1 cellular context compared by ENCODE assay signal in the genomic region with DNA sequence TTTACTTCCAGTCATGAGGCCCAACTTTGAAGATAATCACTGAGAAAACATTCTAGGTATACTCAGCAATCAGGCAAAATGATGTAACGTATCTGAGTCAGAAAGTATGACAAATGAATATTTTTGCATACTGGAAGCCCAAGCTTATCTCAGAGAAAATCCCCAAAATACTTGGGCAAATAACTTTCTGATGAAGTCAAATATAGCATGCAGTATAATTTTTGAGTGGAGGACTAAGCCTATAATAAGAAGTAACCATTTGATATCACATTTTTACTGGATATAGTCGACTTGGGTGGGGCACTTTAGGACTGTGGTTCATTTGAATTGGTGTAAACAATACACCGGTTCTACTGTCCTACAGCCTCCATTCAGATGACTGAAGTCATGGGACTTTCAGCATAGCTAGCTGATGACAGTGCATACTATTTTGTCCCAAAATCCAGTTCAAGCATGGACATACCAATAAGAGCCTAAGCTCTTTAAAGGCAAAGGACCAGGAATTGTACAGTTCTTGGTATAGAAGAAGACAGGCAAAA.
A peak's percentile ranks its signal among the peaks of the same experiment; 100 is the strongest.
TF ChIP-seq lines count a peak whose summit lies in the region.

No MANE protein-coding gene starts in this region.

TF ChIP-seq in HepG2, 621 proteins besides CTCF, POLR2A, EP300 and RAD21 (continued from another document):
- TF ChIP-seq, protein P1, sequence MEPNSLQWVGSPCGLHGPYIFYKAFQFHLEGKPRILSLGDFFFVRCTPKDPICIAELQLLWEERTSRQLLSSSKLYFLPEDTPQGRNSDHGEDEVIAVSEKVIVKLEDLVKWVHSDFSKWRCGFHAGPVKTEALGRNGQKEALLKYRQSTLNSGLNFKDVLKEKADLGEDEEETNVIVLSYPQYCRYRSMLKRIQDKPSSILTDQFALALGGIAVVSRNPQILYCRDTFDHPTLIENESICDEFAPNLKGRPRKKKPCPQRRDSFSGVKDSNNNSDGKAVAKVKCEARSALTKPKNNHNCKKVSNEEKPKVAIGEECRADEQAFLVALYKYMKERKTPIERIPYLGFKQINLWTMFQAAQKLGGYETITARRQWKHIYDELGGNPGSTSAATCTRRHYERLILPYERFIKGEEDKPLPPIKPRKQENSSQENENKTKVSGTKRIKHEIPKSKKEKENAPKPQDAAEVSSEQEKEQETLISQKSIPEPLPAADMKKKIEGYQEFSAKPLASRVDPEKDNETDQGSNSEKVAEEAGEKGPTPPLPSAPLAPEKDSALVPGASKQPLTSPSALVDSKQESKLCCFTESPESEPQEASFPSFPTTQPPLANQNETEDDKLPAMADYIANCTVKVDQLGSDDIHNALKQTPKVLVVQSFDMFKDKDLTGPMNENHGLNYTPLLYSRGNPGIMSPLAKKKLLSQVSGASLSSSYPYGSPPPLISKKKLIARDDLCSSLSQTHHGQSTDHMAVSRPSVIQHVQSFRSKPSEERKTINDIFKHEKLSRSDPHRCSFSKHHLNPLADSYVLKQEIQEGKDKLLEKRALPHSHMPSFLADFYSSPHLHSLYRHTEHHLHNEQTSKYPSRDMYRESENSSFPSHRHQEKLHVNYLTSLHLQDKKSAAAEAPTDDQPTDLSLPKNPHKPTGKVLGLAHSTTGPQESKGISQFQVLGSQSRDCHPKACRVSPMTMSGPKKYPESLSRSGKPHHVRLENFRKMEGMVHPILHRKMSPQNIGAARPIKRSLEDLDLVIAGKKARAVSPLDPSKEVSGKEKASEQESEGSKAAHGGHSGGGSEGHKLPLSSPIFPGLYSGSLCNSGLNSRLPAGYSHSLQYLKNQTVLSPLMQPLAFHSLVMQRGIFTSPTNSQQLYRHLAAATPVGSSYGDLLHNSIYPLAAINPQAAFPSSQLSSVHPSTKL (CRISPR knock-in tag; IDR thresholded peaks at IDR 0.05): peak; percentile 56
- TF ChIP-seq SAP130 (CRISPR knock-in tag; IDR thresholded peaks at IDR 0.05; ENCODE audit: low read depth) (peak; percentile 31; the same call in 1 of the 2 replicates), ZNF501 (CRISPR knock-in tag; IDR thresholded peaks at IDR 0.05) (no peak), THAP11 (CRISPR knock-in tag; IDR thresholded peaks at IDR 0.05) (0 out of 2 replicates have a peak, but pooled peaks have one; percentile 25), GATAD2A (CRISPR knock-in tag; IDR thresholded peaks at IDR 0.05) (0 out of 2 replicates have a peak, but pooled peaks have one; percentile 15), MAFF (IDR thresholded peaks at IDR 0.05; ENCODE audit: low read depth, low read length) (peak; percentile 51), ZNF562 (CRISPR knock-in tag; IDR thresholded peaks at IDR 0.05; ENCODE audit: borderline replicate concordance) (no peak), ATM (IDR thresholded peaks at IDR 0.05; ENCODE audit: borderline replicate concordance) (no peak), ZNF317 (CRISPR knock-in tag; IDR thresholded peaks at IDR 0.05) (0 out of 2 replicates have a peak, but pooled peaks have one; percentile 30), FOSL1 (CRISPR knock-in tag; IDR thresholded peaks at IDR 0.05; ENCODE audit: borderline replicate concordance) (peak; percentile 23; the same call in 1 of the 2 replicates), SOX13 (IDR thresholded peaks at IDR 0.05) (no peak), SOX13 (CRISPR knock-in tag; conservative IDR thresholded peaks at IDR 0.05 in 1 of 2, IDR thresholded peaks at IDR 0.05 in 1 of 2) (peak in 1 of 2 experiments; percentile 25; a peak in 1 of 4 replicates), ZNF703 (CRISPR knock-in tag; IDR thresholded peaks at IDR 0.05; ENCODE audit: borderline replicate concordance) (no peak), THAP7 (CRISPR knock-in tag; IDR thresholded peaks at IDR 0.05) (no peak), MED1 (CRISPR knock-in tag; IDR thresholded peaks at IDR 0.05) (peak; percentile 28; the same call in 1 of the 2 replicates), ATF4 (CRISPR knock-in tag; IDR thresholded peaks at IDR 0.05) (peak in 1 of 2 experiments; percentile 72; a peak in 2 of 4 replicates), FOXP1 (IDR thresholded peaks at IDR 0.05) (no peak), FOXP1 (CRISPR knock-in tag; IDR thresholded peaks at IDR 0.05) (0 out of 2 replicates have a peak, but pooled peaks have one; percentile 20), ATF3 (CRISPR knock-in tag; IDR thresholded peaks at IDR 0.05) (0 out of 2 replicates have a peak, but pooled peaks have one; percentile 36), FOSL2 (CRISPR knock-in tag; IDR thresholded peaks at IDR 0.05) (peak; percentile 26; the same call in 1 of the 2 replicates), ZNF547 (CRISPR knock-in tag; IDR thresholded peaks at IDR 0.05) (no peak), CEBPB (IDR thresholded peaks at IDR 0.05; ENCODE audit: borderline replicate concordance, low read depth, low read length) (peak; percentile 15; the same call in 1 of the 2 replicates), CREB1 (IDR thresholded peaks at IDR 0.05) (no peak), CREB1 (CRISPR knock-in tag; IDR thresholded peaks at IDR 0.05) (peak; percentile 16; the same call in 1 of the 2 replicates)
TF ChIP-seq in HepG2: peak in this region for 18.
